ENCODE assay signal across 2 cellular contexts in the genomic region with DNA sequence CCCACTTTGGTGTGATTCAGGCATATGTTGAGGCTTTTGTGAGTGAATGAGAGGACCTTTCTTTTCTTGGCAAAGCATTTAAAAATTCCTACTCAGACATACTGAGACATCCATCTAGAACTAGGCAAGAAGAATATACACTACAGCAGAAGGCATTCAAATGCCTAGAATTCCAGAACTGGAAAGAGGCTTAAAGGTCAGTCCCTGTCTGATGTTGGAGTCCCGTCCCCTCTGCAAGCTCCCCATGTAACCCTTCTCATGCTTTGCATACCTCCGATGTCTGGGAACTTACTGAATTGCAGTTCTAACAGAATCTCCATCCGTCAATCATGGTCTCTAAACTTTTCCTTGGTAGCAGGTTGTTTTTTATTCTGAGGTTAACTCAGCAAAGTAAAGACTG.
TF ChIP-seq lines count a peak whose summit lies in the region.

No MANE protein-coding gene starts in this region.

TF ChIP-seq in SK-N-SH treated with all-trans-retinoic acid at 6 μM for 48 hours, 23 proteins besides CTCF, POLR2A, EP300 and RAD21 (continued from another document):
- TF ChIP-seq TOX (CRISPR knock-in tag; IDR thresholded peaks at IDR 0.05; ENCODE audit: borderline replicate concordance) (no peak), OSR1 (CRISPR knock-in tag; IDR thresholded peaks at IDR 0.05) (no peak), BACH2 (CRISPR knock-in tag; IDR thresholded peaks at IDR 0.05; ENCODE audit: borderline replicate concordance) (no peak), ZNF565 (CRISPR knock-in tag; conservative IDR thresholded peaks at IDR 0.05; ENCODE audit: low read depth) (no peak), TCF4 (CRISPR knock-in tag; IDR thresholded peaks at IDR 0.05; ENCODE audit: borderline replicate concordance) (no peak), ZNF70 (CRISPR knock-in tag; IDR thresholded peaks at IDR 0.05) (no peak), GLIS3 (CRISPR knock-in tag; IDR thresholded peaks at IDR 0.05) (no peak), ESRRG (CRISPR knock-in tag; IDR thresholded peaks at IDR 0.05) (no peak), ZFP3 (CRISPR knock-in tag; IDR thresholded peaks at IDR 0.05) (no peak)
- TF ChIP-seq, protein P1, sequence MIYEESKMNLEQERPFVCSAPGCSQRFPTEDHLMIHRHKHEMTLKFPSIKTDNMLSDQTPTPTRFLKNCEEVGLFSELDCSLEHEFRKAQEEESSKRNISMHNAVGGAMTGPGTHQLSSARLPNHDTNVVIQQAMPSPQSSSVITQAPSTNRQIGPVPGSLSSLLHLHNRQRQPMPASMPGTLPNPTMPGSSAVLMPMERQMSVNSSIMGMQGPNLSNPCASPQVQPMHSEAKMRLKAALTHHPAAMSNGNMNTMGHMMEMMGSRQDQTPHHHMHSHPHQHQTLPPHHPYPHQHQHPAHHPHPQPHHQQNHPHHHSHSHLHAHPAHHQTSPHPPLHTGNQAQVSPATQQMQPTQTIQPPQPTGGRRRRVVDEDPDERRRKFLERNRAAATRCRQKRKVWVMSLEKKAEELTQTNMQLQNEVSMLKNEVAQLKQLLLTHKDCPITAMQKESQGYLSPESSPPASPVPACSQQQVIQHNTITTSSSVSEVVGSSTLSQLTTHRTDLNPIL (CRISPR knock-in tag; IDR thresholded peaks at IDR 0.05; ENCODE audit: low read depth) = no peak
- TF ChIP-seq, protein P2, sequence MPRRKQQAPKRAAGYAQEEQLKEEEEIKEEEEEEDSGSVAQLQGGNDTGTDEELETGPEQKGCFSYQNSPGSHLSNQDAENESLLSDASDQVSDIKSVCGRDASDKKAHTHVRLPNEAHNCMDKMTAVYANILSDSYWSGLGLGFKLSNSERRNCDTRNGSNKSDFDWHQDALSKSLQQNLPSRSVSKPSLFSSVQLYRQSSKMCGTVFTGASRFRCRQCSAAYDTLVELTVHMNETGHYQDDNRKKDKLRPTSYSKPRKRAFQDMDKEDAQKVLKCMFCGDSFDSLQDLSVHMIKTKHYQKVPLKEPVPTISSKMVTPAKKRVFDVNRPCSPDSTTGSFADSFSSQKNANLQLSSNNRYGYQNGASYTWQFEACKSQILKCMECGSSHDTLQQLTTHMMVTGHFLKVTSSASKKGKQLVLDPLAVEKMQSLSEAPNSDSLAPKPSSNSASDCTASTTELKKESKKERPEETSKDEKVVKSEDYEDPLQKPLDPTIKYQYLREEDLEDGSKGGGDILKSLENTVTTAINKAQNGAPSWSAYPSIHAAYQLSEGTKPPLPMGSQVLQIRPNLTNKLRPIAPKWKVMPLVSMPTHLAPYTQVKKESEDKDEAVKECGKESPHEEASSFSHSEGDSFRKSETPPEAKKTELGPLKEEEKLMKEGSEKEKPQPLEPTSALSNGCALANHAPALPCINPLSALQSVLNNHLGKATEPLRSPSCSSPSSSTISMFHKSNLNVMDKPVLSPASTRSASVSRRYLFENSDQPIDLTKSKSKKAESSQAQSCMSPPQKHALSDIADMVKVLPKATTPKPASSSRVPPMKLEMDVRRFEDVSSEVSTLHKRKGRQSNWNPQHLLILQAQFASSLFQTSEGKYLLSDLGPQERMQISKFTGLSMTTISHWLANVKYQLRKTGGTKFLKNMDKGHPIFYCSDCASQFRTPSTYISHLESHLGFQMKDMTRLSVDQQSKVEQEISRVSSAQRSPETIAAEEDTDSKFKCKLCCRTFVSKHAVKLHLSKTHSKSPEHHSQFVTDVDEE (CRISPR knock-in tag; IDR thresholded peaks at IDR 0.05) = no peak

TF ChIP-seq in SK-N-SH, 30 proteins besides CTCF, POLR2A, EP300 and RAD21 (continued from another document):
- no peak for TF ChIP-seq CHD2 (IDR thresholded peaks at IDR 0.05; ENCODE audit: low read length, partially characterized antibody)
- no peak for TF ChIP-seq FOXM1 (IDR thresholded peaks at IDR 0.05; ENCODE audit: low read depth)
- TF ChIP-seq MAX (IDR thresholded peaks at IDR 0.05; ENCODE audit: low read depth) = no peak
